8 cellular contexts compared by ENCODE assay signal in genomic region chr2:61854435-61855177, GRCh38. TPM values are rescaled to one million over a fixed set of nuclear protein-coding genes. Genes with fewer than 3 reads are reported as not detected.
DNase-seq lines count a peak whose midpoint lies in the region; ATAC-seq and TF ChIP-seq lines count a peak whose summit lies in the region.

No MANE protein-coding gene starts in this region.

- H3K4me3 ChIP-seq in kidney epithelial cell (ENCODE audit: low read depth, low read length), result peak overlapping the region; percentile 88

- H3K27me3 ChIP-seq in kidney epithelial cell (ENCODE audit: control insufficient read depth, insufficient read depth, low read length), result no peaks in the 10 kb centered on the region

- H3K36me3 ChIP-seq in kidney epithelial cell (ENCODE audit: control insufficient read depth, insufficient read depth, low read length), result no peaks in the 10 kb centered on the region

- DNase-seq in AML-193 (lab: John Stamatoyannopoulos, UW) (peak; percentile 92 to 96), NCI-H446 (lab: John Stamatoyannopoulos, UW) (peak; percentile 92 to 95), cerebellum (ENCODE audit: low spot score) (peak; percentile 97), kidney epithelial cell (ENCODE audit: low read depth) (peak; percentile 88)
- peak; percentile 80 for DNase-seq in activated CD4-positive, CD25-positive, alpha-beta regulatory T cell treated with anti-CD3 and anti-CD28 coated beads, Interleukin-2, amount 50 U/mL, for 72 hours
- peak; percentile 86 for DNase-seq in stimulated activated CD4-positive, alpha-beta T cell treated with anti-CD3 and anti-CD28 coated beads, Interleukin-15, amount 100 ng/mL, for 48 hours (ENCODE audit: low read depth in 2 of 2)

- TF ChIP-seq CTCF in kidney epithelial cell (IDR thresholded peaks at IDR 0.05; ENCODE audit: insufficient read depth, low read length, poor library complexity, severe bottlenecking), result no peak

- ATAC-seq in GM19043 (IDR thresholded peaks at IDR 0.05; ENCODE audit: low read depth, unreplicated experiment) (peak; percentile 84), HG03354 (IDR thresholded peaks at IDR 0.05; ENCODE audit: poor library complexity, severe bottlenecking, unreplicated experiment) (peak; percentile 93)

RNA-seq across cellular contexts. Expression of gene FAM161A, which starts 0.7 kb away (rescaled TPM):
- total RNA-seq in cerebellum (16.4 TPM), kidney epithelial cell (3.0 and 6.0 TPM in 2 replicates)

RNA-seq across cellular contexts. Expression of gene CCT4, which starts 33.9 kb away (rescaled TPM):
- total RNA-seq in cerebellum, result 90.5 TPM
- total RNA-seq in kidney epithelial cell, result 156 and 158 TPM in 2 replicates

RNA-seq across cellular contexts. Expression of gene COMMD1, which starts 50.9 kb away (rescaled TPM):
- total RNA-seq in cerebellum (40.3 TPM), kidney epithelial cell (44.1 and 44.9 TPM in 2 replicates)

Comparison
In these comparisons a context has a peak if more than half of its experiments do, and no peak if none do; other contexts are left out.
1. Peak in every context shown above with its lines: DNase-seq, ATAC-seq and H3K4me3 ChIP-seq.